ENCODE assay signal across 32 cellular contexts in genomic region chr1:205107327-205107726, GRCh38.
"Had no signal": no experiment of that assay in that cellular context is flagged by ENCODE, and none has a peak within 500 bp of the region (broad histone marks: within the 10 kb centered on the region; RNA-seq: fewer than 3 reads in every experiment).

No MANE protein-coding gene starts in this region.

- H3K4me3 Mint-ChIP-seq: activated B cell treated with CpG ODN at 0.5 μM for 24 hours; activated naive CD4-positive, alpha-beta T cell treated with anti-CD3 and anti-CD28 coated beads for 36 hours; activated naive CD4-positive, alpha-beta T cell treated with anti-CD3 and anti-CD28 coated beads, Interleukin-2, amount 50 U/mL, for 24 hours; activated naive CD8-positive, alpha-beta T cell treated with anti-CD3 and anti-CD28 coated beads for 36 hours; activated naive CD8-positive, alpha-beta T cell treated with anti-CD3 and anti-CD28 coated beads, Interleukin-2, amount 50 U/mL, for 24 hours; T-cell; T-helper 1 cell treated with Interleukin-12 subunit alpha and Interleukin-12 subunit beta and Interleukin-4 antibody, amounts not matched to agents 30 μg/mL and 1 μg/mL, for 36 hours; T-helper 2 cell treated with Interferon-gamma antibody and Interleukin-4, amounts not matched to agents 5 μg/mL and 100 μg/mL, for 36 hours had no signal

- H3K9me3 Mint-ChIP-seq: activated B cell treated with CpG ODN at 0.5 μM for 24 hours; activated naive CD4-positive, alpha-beta T cell treated with anti-CD3 and anti-CD28 coated beads for 36 hours; activated naive CD4-positive, alpha-beta T cell treated with anti-CD3 and anti-CD28 coated beads, Interleukin-2, amount 50 U/mL, for 24 hours; activated naive CD8-positive, alpha-beta T cell treated with anti-CD3 and anti-CD28 coated beads for 36 hours; activated naive CD8-positive, alpha-beta T cell treated with anti-CD3 and anti-CD28 coated beads, Interleukin-2, amount 50 U/mL, for 24 hours; activated T-helper 2 cell treated with anti-CD3 and anti-CD28 coated beads, Interferon-gamma antibody, Interleukin-2, Interleukin-4, amounts not matched to agents 10 μg/mL and 5 μg/mL and 100 μg/mL, durations not matched to agents 14 hours and 24 hours and 36 hours; T-cell; T-helper 1 cell treated with Interleukin-12 subunit alpha and Interleukin-12 subunit beta and Interleukin-4 antibody, amounts not matched to agents 30 μg/mL and 1 μg/mL, for 36 hours; T-helper 2 cell treated with Interferon-gamma antibody and Interleukin-4, amounts not matched to agents 5 μg/mL and 100 μg/mL, for 36 hours had no signal

- H3K27ac Mint-ChIP-seq: activated B cell treated with CpG ODN at 0.5 μM for 24 hours; activated naive CD4-positive, alpha-beta T cell treated with anti-CD3 and anti-CD28 coated beads for 36 hours; activated naive CD4-positive, alpha-beta T cell treated with anti-CD3 and anti-CD28 coated beads, Interleukin-2, amount 50 U/mL, for 24 hours; activated naive CD8-positive, alpha-beta T cell treated with anti-CD3 and anti-CD28 coated beads for 36 hours; activated naive CD8-positive, alpha-beta T cell treated with anti-CD3 and anti-CD28 coated beads, Interleukin-2, amount 50 U/mL, for 24 hours; activated T-helper 2 cell treated with anti-CD3 and anti-CD28 coated beads, Interferon-gamma antibody, Interleukin-2, Interleukin-4, amounts not matched to agents 10 μg/mL and 5 μg/mL and 100 μg/mL, durations not matched to agents 14 hours and 24 hours and 36 hours; T-cell; T-helper 1 cell treated with Interleukin-12 subunit alpha and Interleukin-12 subunit beta and Interleukin-4 antibody, amounts not matched to agents 30 μg/mL and 1 μg/mL, for 36 hours; T-helper 2 cell treated with Interferon-gamma antibody and Interleukin-4, amounts not matched to agents 5 μg/mL and 100 μg/mL, for 36 hours had no signal

- H3K27ac ChIP-seq: adrenal gland, body of pancreas, colonic mucosa, heart left ventricle, WERI-Rb-1 had no signal

- H3K27me3 Mint-ChIP-seq: activated B cell treated with CpG ODN at 0.5 μM for 24 hours; activated naive CD4-positive, alpha-beta T cell treated with anti-CD3 and anti-CD28 coated beads, Interleukin-2, amount 50 U/mL, for 24 hours; activated naive CD8-positive, alpha-beta T cell treated with anti-CD3 and anti-CD28 coated beads for 36 hours; activated naive CD8-positive, alpha-beta T cell treated with anti-CD3 and anti-CD28 coated beads, Interleukin-2, amount 50 U/mL, for 24 hours; T-cell had no signal

- H3K4me1 ChIP-seq: body of pancreas, colonic mucosa, heart left ventricle had no signal

- DNase-seq: activated B cell treated with CpG ODN at 0.5 μM for 24 hours; activated CD4-positive, alpha-beta T cell treated with anti-CD3 and anti-CD28 coated beads for 48 hours; activated CD4-positive, alpha-beta T cell treated with anti-CD3 and anti-CD28 coated beads, Interleukin-2, amount 50 U/mL, for 1 hour; activated CD4-positive, alpha-beta T cell treated with anti-CD3 and anti-CD28 coated beads, Interleukin-2, amount 50 U/mL, for 48 hours; activated CD8-positive, alpha-beta memory T cell treated with anti-CD3 and anti-CD28 coated beads, Interleukin-2, amount 50 U/mL, for 48 hours; activated effector memory CD4-positive, alpha-beta T cell treated with anti-CD3 and anti-CD28 coated beads, Interleukin-2, amount 50 U/mL, for 16 hours; activated naive CD4-positive, alpha-beta T cell treated with anti-CD3 and anti-CD28 coated beads for 36 hours; activated naive CD8-positive, alpha-beta T cell treated with anti-CD3 and anti-CD28 coated beads for 36 hours; activated naive CD8-positive, alpha-beta T cell treated with anti-CD3 and anti-CD28 coated beads, Interleukin-2, amount 50 U/mL, for 24 hours; activated T-cell treated with anti-CD3 and anti-CD28 coated beads for 4 hours; adrenal gland; amygdala; aorta; body of pancreas; caudate nucleus; cerebellar nuclear complex; colonic mucosa; effector CD8-positive, alpha-beta T cell; foreskin fibroblast; gastrocnemius medialis; glutamatergic neuron; heart left ventricle; hypothalamus; T-cell; T1000; WERI-Rb-1 had no signal

- H3K4me3 ChIP-seq: adrenal gland, body of pancreas, colonic mucosa, gastrocnemius medialis, heart left ventricle had no signal

- H3K9me3 ChIP-seq: adrenal gland, body of pancreas, colonic mucosa, gastrocnemius medialis, heart left ventricle had no signal

- H3K27me3 ChIP-seq: adrenal gland, body of pancreas, colonic mucosa, gastrocnemius medialis, heart left ventricle had no signal

- ATAC-seq: activated CD4-positive, CD25-positive, alpha-beta regulatory T cell treated with anti-CD3 and anti-CD28 coated beads, Interleukin-2, amount 50 U/mL, for 24 hours; activated naive CD8-positive, alpha-beta T cell treated with anti-CD3 and anti-CD28 coated beads, Interleukin-2, amount 50 U/mL, for 24 hours; body of pancreas; esophagus mucosa; gastrocnemius medialis; heart left ventricle; T-cell had no signal
